Comparison of ENCODE assay signal across 20 cellular contexts in the genomic region with DNA sequence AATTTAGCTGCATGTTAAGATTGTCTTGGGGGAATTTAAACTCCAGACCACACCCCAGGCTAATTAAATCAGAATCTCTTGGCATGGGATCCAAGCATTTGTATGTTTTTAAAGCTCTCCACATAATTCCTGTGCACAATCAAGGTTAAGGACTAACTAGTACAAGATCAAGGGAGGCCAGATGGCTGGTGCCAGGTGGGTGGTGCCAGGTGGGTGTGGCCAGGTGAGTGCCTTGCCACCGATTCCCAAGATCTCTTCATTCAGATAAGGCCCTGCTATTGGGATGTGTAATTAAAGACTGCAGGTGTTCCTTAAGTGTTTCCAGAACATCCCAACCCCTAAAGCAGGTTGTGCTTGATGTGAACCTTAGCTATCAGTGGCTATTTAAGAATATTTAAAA.
DNase-seq lines count a peak whose midpoint lies in the region; ATAC-seq and TF ChIP-seq lines count a peak whose summit lies in the region.
"Had no signal": no experiment of that assay in that cellular context is flagged by ENCODE, and none has a peak within 500 bp of the region (broad histone marks: within the 10 kb centered on the region; RNA-seq: fewer than 3 reads in every experiment).

No MANE protein-coding gene starts in this region.

- no peaks in the 10 kb centered on the region for H3K36me3 ChIP-seq in lung (ENCODE audit: control insufficient read depth in 2 of 2, insufficient read depth in 2 of 2, low read length in 2 of 2)
- H3K36me3 ChIP-seq in esophagus muscularis mucosa: no peaks in the 10 kb centered on the region
- H3K36me3 ChIP-seq: Peyer's patch, SJCRH30 had no signal

- H3K9me3 Mint-ChIP-seq in stimulated activated effector memory CD8-positive, alpha-beta T cell treated with anti-CD3 and anti-CD28 coated beads, Interleukin-12 subunit alpha, Interleukin-12 subunit beta, amount 100 ng/mL, for 72 hours: no peaks in the 10 kb centered on the region

- TF ChIP-seq CTCF in lung (IDR thresholded peaks at IDR 0.05; ENCODE audit: control extremely low read depth, extremely low read depth) (no peak), esophagus muscularis mucosa (IDR thresholded peaks at IDR 0.05) (no peak)

- no peak overlapping the region for H3K27ac Mint-ChIP-seq in stimulated activated effector memory CD8-positive, alpha-beta T cell treated with anti-CD3 and anti-CD28 coated beads, Interleukin-12 subunit alpha, Interleukin-12 subunit beta, amount 100 ng/mL, for 72 hours
- H3K27ac Mint-ChIP-seq: CD8-positive, alpha-beta memory T cell had no signal

- no peak for TF ChIP-seq POLR2A in esophagus muscularis mucosa (IDR thresholded peaks at IDR 0.05; ENCODE audit: low read depth)

- no peaks in the 10 kb centered on the region for H3K36me3 Mint-ChIP-seq in stimulated activated effector memory CD8-positive, alpha-beta T cell treated with anti-CD3 and anti-CD28 coated beads, Interleukin-12 subunit alpha, Interleukin-12 subunit beta, amount 100 ng/mL, for 72 hours
- H3K36me3 Mint-ChIP-seq: CD8-positive, alpha-beta memory T cell had no signal

- TF ChIP-seq EP300 in esophagus muscularis mucosa (IDR thresholded peaks at IDR 0.05): no peak

- ATAC-seq in lung (ENCODE audit: insufficient read depth, low FRiP score) (no peak), GM18861 (IDR thresholded peaks at IDR 0.05; ENCODE audit: unreplicated experiment) (no peak)
- ATAC-seq in stimulated activated effector memory CD8-positive, alpha-beta T cell treated with anti-CD3 and anti-CD28 coated beads, Interleukin-12 subunit alpha, Interleukin-12 subunit beta, amount 100 ng/mL, for 72 hours: no peak

- no peak overlapping the region for H3K27ac ChIP-seq in lung (ENCODE audit: low read depth in 1 of 2, low read length in 1 of 2)
- no peak overlapping the region for H3K27ac ChIP-seq in esophagus muscularis mucosa (replicated peaks in 1 of 4)
- H3K27ac ChIP-seq: C4-2B, Peyer's patch, SJCRH30 had no signal

- H3K9me3 ChIP-seq in lung (ENCODE audit: control insufficient read depth in 2 of 2, insufficient read depth in 1 of 2, low read length in 1 of 2) (no peaks in the 10 kb centered on the region), esophagus muscularis mucosa (no peaks in the 10 kb centered on the region)
- H3K9me3 ChIP-seq: Peyer's patch, SJCRH30 had no signal

- peak; percentile 31 for DNase-seq in NCI-H748 (lab: John Stamatoyannopoulos, UW; ENCODE audit: unreplicated experiment)
- no peak for DNase-seq in NCI-H748 treated with DMSO at 0.1 percent for 48 hours (lab: John Stamatoyannopoulos, UW)
- DNase-seq in NCI-H2171 (lab: John Stamatoyannopoulos, UW): peak; percentile 39
- DNase-seq in lung (ENCODE audit: low spot score): peak; percentile 39
- no peak for DNase-seq in stimulated activated effector memory CD8-positive, alpha-beta T cell treated with anti-CD3 and anti-CD28 coated beads, Interleukin-12 subunit alpha, Interleukin-12 subunit beta, amount 100 ng/mL, for 72 hours (ENCODE audit: low spot score in 2 of 2)
- DNase-seq in esophagus muscularis mucosa (ENCODE audit: extremely low spot score): no peak
- DNase-seq: Calu3; CD8-positive, alpha-beta memory T cell; EL; GF-D8; KG1; NCI-H1092 treated with DMSO at 0.1 percent for 48 hours; NCI-H1694 treated with DMSO at 0.1 percent for 48 hours; NCI-H446 treated with DMSO at 0.1 percent for 48 hours; NCI-H526 treated with DMSO at 0.1 percent for 48 hours; Peyer's patch; SJCRH30; T-helper 1 cell had no signal

- H3K4me3 ChIP-seq in lung (no peak overlapping the region), esophagus muscularis mucosa (no peak overlapping the region)
- H3K4me3 ChIP-seq: Peyer's patch, SJCRH30 had no signal

- no peaks in the 10 kb centered on the region for H3K4me1 Mint-ChIP-seq in stimulated activated effector memory CD8-positive, alpha-beta T cell treated with anti-CD3 and anti-CD28 coated beads, Interleukin-12 subunit alpha, Interleukin-12 subunit beta, amount 100 ng/mL, for 72 hours
- H3K4me1 Mint-ChIP-seq: CD8-positive, alpha-beta memory T cell had no signal

- H3K27me3 ChIP-seq in lung (ENCODE audit: control insufficient read depth, insufficient read depth): no peaks in the 10 kb centered on the region
- peaks cover 0 to 12% (median 0%) of the 10 kb centered on the region in 4 donors for H3K27me3 ChIP-seq in esophagus muscularis mucosa
- H3K27me3 ChIP-seq: Peyer's patch, SJCRH30 had no signal

- no peak overlapping the region for H3K4me3 Mint-ChIP-seq in stimulated activated effector memory CD8-positive, alpha-beta T cell treated with anti-CD3 and anti-CD28 coated beads, Interleukin-12 subunit alpha, Interleukin-12 subunit beta, amount 100 ng/mL, for 72 hours
- H3K4me3 Mint-ChIP-seq: CD8-positive, alpha-beta memory T cell had no signal

- WGBS in lung, 2 donors: 45 to 69% methylated on average over 1 of the region's 1 CpG
- 56% methylated on average over 1 of the region's 1 CpG for WGBS in esophagus muscularis mucosa

- intact Hi-C loops in esophagus muscularis mucosa (cut with DNase I): no loop called here

- H3K4me1 ChIP-seq in lung (ENCODE audit: control insufficient read depth in 2 of 2, insufficient read depth in 2 of 2, low read length in 2 of 2) (peaks cover 0 to 2% of the 10 kb centered on the region in 2 donors), esophagus muscularis mucosa (no peaks in the 10 kb centered on the region)
- H3K4me1 ChIP-seq: Peyer's patch, SJCRH30 had no signal

Comparison
In these comparisons a context has a peak if more than half of its experiments do, and no peak if none do; other contexts are left out.
1. DNase-seq: peak in NCI-H748 (single experiment), NCI-H2171 (single experiment) and lung (single experiment); none in NCI-H748 treated with DMSO at 0.1 percent for 48 hours (single experiment), stimulated activated effector memory CD8-positive, alpha-beta T cell treated with anti-CD3 and anti-CD28 coated beads, Interleukin-12 subunit alpha, Interleukin-12 subunit beta, amount 100 ng/mL, for 72 hours (0 of 2) and esophagus muscularis mucosa (single experiment).